8 cellular contexts compared by ENCODE assay signal in genomic region chr9:129458155-129458661, GRCh38.
DNase-seq lines count a peak whose midpoint lies in the region; ATAC-seq and TF ChIP-seq lines count a peak whose summit lies in the region.

No MANE protein-coding gene starts in this region.

- H3K27me3 Mint-ChIP-seq in glutamatergic neuron (ENCODE audit: unreplicated experiment), result peaks cover 6% of the 10 kb centered on the region

- peaks cover 6% of the 10 kb centered on the region for H3K9me3 Mint-ChIP-seq in glutamatergic neuron (ENCODE audit: unreplicated experiment)

- DNase-seq in activated CD8-positive, alpha-beta memory T cell treated with anti-CD3 and anti-CD28 coated beads for 24 hours, result peak; percentile 73
- DNase-seq in glutamatergic neuron (no peak), HK-2 (ENCODE audit: unreplicated experiment) (no peak)

- no peak for TF ChIP-seq CTCF in glutamatergic neuron (IDR thresholded peaks at IDR 0.05; ENCODE audit: partially characterized antibody, unreplicated experiment)

- no peaks in the 10 kb centered on the region for H3K36me3 Mint-ChIP-seq in glutamatergic neuron (ENCODE audit: unreplicated experiment)

- H3K27ac Mint-ChIP-seq in glutamatergic neuron (ENCODE audit: unreplicated experiment), result peak overlapping the region; percentile 64

- H3K4me1 Mint-ChIP-seq in glutamatergic neuron (ENCODE audit: low read depth, unreplicated experiment), result peaks cover 10% of the 10 kb centered on the region

- H3K4me3 ChIP-seq in skin epidermis, result no peak overlapping the region

- no peak for TF ChIP-seq EP300 in Ishikawa (IDR thresholded peaks at IDR 0.05; ENCODE audit: borderline replicate concordance)

- peak overlapping the region in 17 of 21 experiments; percentile 53 to 99 (median 78) for H3K27ac ChIP-seq in skin epidermis

- no peak overlapping the region for H3K4me3 Mint-ChIP-seq in glutamatergic neuron (ENCODE audit: unreplicated experiment)

- TF ChIP-seq RAD21 in Ishikawa (IDR thresholded peaks at IDR 0.05; ENCODE audit: low read depth), result no peak

- ATAC-seq in GM18511 (IDR thresholded peaks at IDR 0.05; ENCODE audit: unreplicated experiment) (peak; percentile 59), HG03159 (IDR thresholded peaks at IDR 0.05; ENCODE audit: unreplicated experiment) (no peak), GM21529 (IDR thresholded peaks at IDR 0.05; ENCODE audit: unreplicated experiment) (no peak)

TF ChIP-seq in Ishikawa, 13 proteins besides CTCF, POLR2A, EP300 and RAD21:
- TF ChIP-seq FOXM1 (IDR thresholded peaks at IDR 0.05; ENCODE audit: borderline replicate concordance, low read depth) (no peak), TAF1 (IDR thresholded peaks at IDR 0.05; ENCODE audit: low read depth) (no peak), TCF12 (IDR thresholded peaks at IDR 0.05; ENCODE audit: low read depth) (no peak), YY1 (IDR thresholded peaks at IDR 0.05; ENCODE audit: low read depth) (no peak), USF1 (IDR thresholded peaks at IDR 0.05) (peak; percentile 23; the same call in 1 of the 2 replicates), CEBPB (IDR thresholded peaks at IDR 0.05) (no peak)
TF ChIP-seq in Ishikawa: peak in this region for 1.
